Comparison of ENCODE assay signal across 28 cellular contexts in genomic region chr17:32575865-32576264, GRCh38.
DNase-seq lines count a peak whose midpoint lies in the region; ATAC-seq and TF ChIP-seq lines count a peak whose summit lies in the region.
"Had no signal": no experiment of that assay in that cellular context is flagged by ENCODE, and none has a peak within 500 bp of the region (broad histone marks: within the 10 kb centered on the region; RNA-seq: fewer than 3 reads in every experiment).

No MANE protein-coding gene starts in this region.

- in situ Hi-C loops in KBM-7 (cut with MboI; ENCODE audit: low pct_unique_long_range_greater_than_20kb, low sequenced_read_pairs) = no loop called here

- H3K4me1 Mint-ChIP-seq in WTC11 = no peaks in the 10 kb centered on the region; the same call in 1 of the 2 replicates

- H3K36me3 ChIP-seq in BLaER1 = no peaks in the 10 kb centered on the region
- H3K36me3 ChIP-seq: thyroid gland had no signal

- no peak overlapping the region for H3K9ac ChIP-seq in BLaER1

- H3K27me3 Mint-ChIP-seq in WTC11 (ENCODE audit: low read depth) = no peaks in the 10 kb centered on the region
- H3K27me3 Mint-ChIP-seq: activated B cell treated with CpG ODN at 0.5 μM for 24 hours; naive thymus-derived CD8-positive, alpha-beta T cell had no signal

- DNase-seq in NOMO-1 treated with DMSO at 0.1 percent for 48 hours (lab: John Stamatoyannopoulos, UW; ENCODE audit: unreplicated experiment) = peak; percentile 65
- no peak for DNase-seq in NOMO-1 treated with dmso at 0.1 percent for 144 hours (lab: John Stamatoyannopoulos, UW; ENCODE audit: unreplicated experiment)
- peak; percentile 29 for DNase-seq in KBM-7
- peak; percentile 12 for DNase-seq in central memory CD4-positive, alpha-beta T cell
- DNase-seq in WTC11 (ENCODE audit: low spot score) = no peak
- DNase-seq in NCI-H226 = no peak
- DNase-seq: 8988T; activated B cell treated with CpG ODN at 0.5 μM for 24 hours; activated effector memory CD4-positive, alpha-beta T cell treated with anti-CD3 and anti-CD28 coated beads, Interleukin-2, amount 50 U/mL, for 16 hours; amygdala; COR-L47; DMS79; glutamatergic neuron; KG1; left colon; mesendoderm; NCI-H1092; NCI-H2081; NCI-H446; stimulated activated CD4-positive, alpha-beta T cell treated with anti-CD3 and anti-CD28 coated beads, Interleukin-2, amount 100 ng/mL, for 48 hours; stimulated activated naive CD4-positive, alpha-beta T cell treated with Interleukin-2 at 50 U/mL for 16 hours; T-helper 9 cell; thyroid gland had no signal

- H3K4me1 ChIP-seq in BLaER1 = peaks cover 13% of the 10 kb centered on the region
- H3K4me1 ChIP-seq: thyroid gland had no signal

- H3K4me2 ChIP-seq in BLaER1 = peak overlapping the region; percentile 46
- H3K4me2 ChIP-seq: smooth muscle cell had no signal

- H4K20me1 ChIP-seq in BLaER1 = no peaks in the 10 kb centered on the region

- no peaks in the 10 kb centered on the region for H3K27me3 ChIP-seq in BLaER1
- H3K27me3 ChIP-seq: thyroid gland had no signal

- CTCF ChIA-PET in WTC11 (lab: Charles Lee) = no interaction called here

- peaks cover 6% of the 10 kb centered on the region; the same call in 1 of the 2 replicates for H3K9me3 ChIP-seq in BLaER1
- H3K9me3 ChIP-seq: thyroid gland had no signal

- ATAC-seq in GM18909 (IDR thresholded peaks at IDR 0.05; ENCODE audit: poor library complexity, unreplicated experiment) (no peak), WTC11 (no peak)
- ATAC-seq: left colon, SK-N-SH treated with all-trans-retinoic acid at 6 μM for 48 hours had no signal

- H3K36me3 Mint-ChIP-seq in WTC11 = peaks cover 3% of the 10 kb centered on the region; the same call in 1 of the 2 replicates

- no peak overlapping the region for H3K4me3 ChIP-seq in BLaER1
- H3K4me3 ChIP-seq: smooth muscle cell, thyroid gland had no signal

- no peak overlapping the region for H3K27ac ChIP-seq in BLaER1
- H3K27ac ChIP-seq: thyroid gland had no signal

- no peak overlapping the region for H3K4me3 Mint-ChIP-seq in WTC11
- H3K4me3 Mint-ChIP-seq: activated B cell treated with CpG ODN at 0.5 μM for 24 hours; naive thymus-derived CD8-positive, alpha-beta T cell had no signal

- peaks cover 3% of the 10 kb centered on the region for H3K9me3 Mint-ChIP-seq in WTC11

- POLR2A ChIA-PET in WTC11 (lab: Charles Lee) = no interaction called here

- TF ChIP-seq CTCF in WTC11 (IDR thresholded peaks at IDR 0.05) = no peak

- H3K27ac Mint-ChIP-seq in WTC11 = no peak overlapping the region
- H3K27ac Mint-ChIP-seq: activated B cell treated with CpG ODN at 0.5 μM for 24 hours had no signal

TF ChIP-seq in WTC11, 78 proteins besides CTCF, POLR2A, EP300 and RAD21:
- TF ChIP-seq JAZF1 (CRISPR knock-in tag; IDR thresholded peaks at IDR 0.05) (no peak), ATF1 (CRISPR knock-in tag; IDR thresholded peaks at IDR 0.05) (no peak), RELA (CRISPR knock-in tag; IDR thresholded peaks at IDR 0.05; ENCODE audit: borderline replicate concordance) (no peak), RORB (CRISPR knock-in tag; IDR thresholded peaks at IDR 0.05) (no peak)

Comparison
In these comparisons a context has a peak if more than half of its experiments do, and no peak if none do; other contexts are left out.
1. DNase-seq: peak in NOMO-1 treated with DMSO at 0.1 percent for 48 hours (single experiment), KBM-7 (single experiment) and central memory CD4-positive, alpha-beta T cell (single experiment); none in NOMO-1 treated with dmso at 0.1 percent for 144 hours (single experiment), WTC11 (single experiment) and NCI-H226 (single experiment).